22 cellular contexts compared by ENCODE assay signal in the genomic region with DNA sequence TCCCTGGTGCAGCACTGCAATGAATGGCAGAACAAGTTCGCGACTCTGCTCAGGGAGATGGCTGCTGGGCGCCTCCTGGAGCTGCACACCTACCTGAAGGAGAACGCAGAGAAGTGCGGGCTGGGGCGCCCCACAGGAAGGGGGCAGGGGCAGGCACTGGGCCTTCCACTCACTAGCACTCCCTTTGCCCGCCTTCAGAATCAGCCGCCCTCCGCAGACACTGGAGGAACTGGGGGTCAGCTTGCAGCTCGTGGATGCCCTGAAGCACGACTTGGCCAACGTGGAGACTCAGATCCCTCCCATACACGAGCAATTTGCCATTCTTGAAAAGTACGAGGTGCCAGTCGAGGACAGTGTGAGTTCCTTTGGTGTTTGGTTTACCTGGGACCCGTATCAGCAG. TPM values are rescaled to one million over a fixed set of nuclear protein-coding genes. Genes with fewer than 3 reads are reported as not detected.
"Had no signal": no experiment of that assay in that cellular context is flagged by ENCODE, and none has a peak within 500 bp of the region (broad histone marks: within the 10 kb centered on the region; RNA-seq: fewer than 3 reads in every experiment).

No MANE protein-coding gene starts in this region.

- H3K27me3 ChIP-seq: MG63, SJCRH30 had no signal

- H3K36me3 ChIP-seq: MG63, SJCRH30 had no signal

- H3K4me1 ChIP-seq: SJCRH30 had no signal

- ATAC-seq: Panc1, PC-3, Right ventricle myocardium inferior, SK-N-SH treated with all-trans-retinoic acid at 6 μM for 48 hours had no signal

- H3K27ac ChIP-seq: SJCRH30 had no signal

- DNase-seq: Karpas-422, MG63, NCI-H1092, NCI-H1105 treated with DMSO at 0.1 percent for 48 hours, NCI-H1417 treated with DMSO at 0.1 percent for 48 hours, NCI-H146, NCI-H1694 treated with DMSO at 0.1 percent for 48 hours, NCI-H1930, NCI-H2081, NCI-H2107, NCI-H2227 treated with DMSO at 0.1 percent for 48 hours, NCI-H524, NCI-H526 treated with DMSO at 0.1 percent for 48 hours, NCI-H748 treated with DMSO at 0.1 percent for 48 hours, PC-3, SHP77 treated with DMSO at 0.1 percent for 48 hours, SJCRH30 had no signal

- H3K9me3 ChIP-seq: MG63, SJCRH30 had no signal

- H3K4me3 ChIP-seq: MG63, SJCRH30 had no signal

RNA-seq across cellular contexts. Expression of a gene that starts 46.4 kb away (rescaled TPM):
- total RNA-seq: HT-29, NCI-H460, Right ventricle myocardium inferior, SJCRH30 had no signal

RNA-seq across cellular contexts. Expression of a gene that starts 58.9 kb away (rescaled TPM):
- total RNA-seq: HT-29 had no signal
